Comparison of ENCODE assay signal across 22 cellular contexts in genomic region chr11:20276661-20277000, GRCh38.
"Had no signal": no experiment of that assay in that cellular context is flagged by ENCODE, and none has a peak within 500 bp of the region (broad histone marks: within the 10 kb centered on the region; RNA-seq: fewer than 3 reads in every experiment).

No MANE protein-coding gene starts in this region.

- H3K4me3 ChIP-seq: heart left ventricle, left ventricle myocardium inferior, lower lobe of right lung, psoas muscle, right atrium auricular region, stomach, thoracic aorta, transverse colon had no signal

- H3K4me1 ChIP-seq: heart left ventricle, left ventricle myocardium inferior, lower lobe of right lung, psoas muscle, right atrium auricular region, stomach, transverse colon had no signal

- H3K36me3 Mint-ChIP-seq: memory B cell, naive B cell had no signal

- H3K4me1 Mint-ChIP-seq: memory B cell, naive B cell had no signal

- H3K27ac ChIP-seq: heart left ventricle, left ventricle myocardium inferior, lower lobe of right lung, neutrophil, psoas muscle, right atrium auricular region, stomach, thoracic aorta, transverse colon had no signal

- FAIRE-seq: colon, frontal cortex, small intestine had no signal

- H3K4me3 Mint-ChIP-seq: memory B cell, naive B cell, nephron had no signal

- H3K9me3 Mint-ChIP-seq: memory B cell, naive B cell, nephron had no signal

- H3K36me3 ChIP-seq: heart left ventricle, left ventricle myocardium inferior, lower lobe of right lung, neutrophil, right atrium auricular region, stomach, thoracic aorta, transverse colon had no signal

- H3K9me3 ChIP-seq: heart left ventricle, left ventricle myocardium inferior, lower lobe of right lung, neutrophil, psoas muscle, right atrium auricular region, stomach, thoracic aorta, transverse colon had no signal

- H3K27ac Mint-ChIP-seq: memory B cell, naive B cell had no signal

- H3K27me3 ChIP-seq: right atrium auricular region, transverse colon had no signal

- DNase-seq: cerebellar nuclear complex; dermis blood vessel endothelial cell; effector CD4-positive, alpha-beta T cell; heart left ventricle; hippocampal formation; left ventricle myocardium inferior; lower lobe of right lung; naive B cell; psoas muscle; small intestine; stimulated activated CD4-positive, alpha-beta T cell treated with anti-CD3 and anti-CD28 coated beads, Interleukin-12 subunit alpha, Interleukin-12 subunit beta, amount 100 ng/mL, for 4 hours; stimulated activated naive CD4-positive, alpha-beta T cell; stomach; substantia nigra; transverse colon had no signal
